ENCODE assay signal across 13 cellular contexts in the genomic region with DNA sequence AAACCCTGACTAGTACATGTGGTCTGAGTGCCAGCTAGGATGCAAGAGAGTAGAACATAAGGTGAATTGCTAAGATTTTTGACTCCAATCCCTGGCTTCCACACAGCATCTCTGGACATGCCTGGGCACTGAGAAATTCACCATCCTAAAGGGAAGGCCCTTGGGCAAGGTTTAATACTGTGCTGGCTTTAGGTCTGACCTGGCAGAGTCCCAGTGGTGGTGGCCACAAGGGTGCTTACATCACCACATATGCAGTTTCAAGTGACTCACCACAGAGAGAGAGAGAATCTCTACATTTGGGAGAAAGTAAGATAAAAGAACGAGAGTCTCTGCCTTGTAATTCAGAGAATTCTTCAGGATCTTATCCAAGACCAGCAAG.
DNase-seq lines count a peak whose midpoint lies in the region; FAIRE-seq and TF ChIP-seq lines count a peak whose summit lies in the region.
"Had no signal": no experiment of that assay in that cellular context is flagged by ENCODE, and none has a peak within 500 bp of the region (broad histone marks: within the 10 kb centered on the region; RNA-seq: fewer than 3 reads in every experiment).

No MANE protein-coding gene starts in this region.

- BruUV-seq in A673 (replicated peaks; lab: Mats Ljungman, UMichigan): no TSS peak

- no peaks in the 10 kb centered on the region for H3K27me3 ChIP-seq in A673 (replicated peaks; ENCODE audit: insufficient read depth, low read depth, low read length, poor library complexity)

- peak; percentile 97 for FAIRE-seq in urothelium cell line (lab: Jason Lieb, UNC)
- FAIRE-seq: GM12891, TTC549 had no signal

- no peak for TF ChIP-seq CTCF in A673 (conservative IDR thresholded peaks at IDR 0.05; ENCODE audit: low read depth, low read length)

- no peaks in the 10 kb centered on the region for H3K4me1 ChIP-seq in A673 (ENCODE audit: insufficient read depth, low read length, poor library complexity, severe bottlenecking)

- no peak overlapping the region for H3K4me3 ChIP-seq in A673 (ENCODE audit: low read depth, low read length, poor library complexity, severe bottlenecking)
- H3K4me3 ChIP-seq: thoracic aorta had no signal

- CTCF ChIA-PET in A673 (lab: Charles Lee): no interaction called here

- POLR2A ChIA-PET in A673 (lab: Charles Lee; ENCODE audit: low non-redundant PET): no interaction called here

- intact Hi-C loops in A673 (cut with micrococcal nuclease; ENCODE audit: unreplicated experiment): no loop called here

- DNase-seq in HS-5 (ENCODE audit: low read depth) (peak; percentile 93), SKM-1 treated with dmso at 0.1 percent for 144 hours (lab: John Stamatoyannopoulos, UW; ENCODE audit: unreplicated experiment) (peak; percentile 49), fibroblast of peridontal ligament (ENCODE audit: extremely low read depth) (peak; percentile 93), urothelium cell line (ENCODE audit: low spot score) (peak; percentile 82), A673 (ENCODE audit: low spot score) (no peak), COLO668 (lab: John Stamatoyannopoulos, UW; ENCODE audit: unreplicated experiment) (no peak), C1 segment of cervical spinal cord (lab: John Stamatoyannopoulos, UW) (no peak)
- DNase-seq: DMS79 treated with DMSO at 0.1 percent for 48 hours, glutamatergic neuron, NCI-H2171 treated with DMSO at 0.1 percent for 48 hours had no signal

- H3K36me3 ChIP-seq in A673 (ENCODE audit: insufficient read depth, low read length, poor library complexity, severe bottlenecking): no peaks in the 10 kb centered on the region
- H3K36me3 ChIP-seq: thoracic aorta had no signal

- no peaks in the 10 kb centered on the region for H3K9me3 ChIP-seq in A673 (ENCODE audit: low read depth, low read length, poor library complexity, severe bottlenecking)

- no peak overlapping the region for H3K27ac ChIP-seq in A673 (ENCODE audit: low read depth, low read length, poor library complexity, severe bottlenecking)
- H3K27ac ChIP-seq: thoracic aorta had no signal

Comparison
In these comparisons a context has a peak if more than half of its experiments do, and no peak if none do; other contexts are left out.
1. DNase-seq: peak in HS-5 (single experiment), SKM-1 treated with dmso at 0.1 percent for 144 hours (single experiment), fibroblast of peridontal ligament (single experiment) and urothelium cell line (single experiment); none in A673 (single experiment), COLO668 (single experiment) and C1 segment of cervical spinal cord (0 of 14).